ENCODE assay signal across 18 cellular contexts in the genomic region with DNA sequence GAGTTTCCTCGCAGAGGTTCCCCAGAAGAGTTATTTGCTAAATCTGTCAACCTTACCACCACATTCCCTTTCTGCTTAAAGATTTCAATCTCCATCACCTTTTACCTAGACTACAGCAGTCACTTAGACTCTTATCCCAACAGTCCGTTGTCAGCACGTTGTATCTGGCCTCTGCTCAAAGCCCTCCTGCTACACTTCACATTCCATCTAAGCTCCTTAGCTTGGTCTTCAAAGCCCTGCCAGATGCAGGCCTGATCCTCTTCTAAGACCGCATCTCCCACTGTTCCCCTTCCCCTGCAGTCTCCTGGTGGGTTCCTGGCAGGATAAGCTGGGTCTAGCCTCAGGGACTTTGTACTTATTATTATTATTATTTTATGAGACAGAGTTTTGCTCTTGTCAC.
"Had no signal": no experiment of that assay in that cellular context is flagged by ENCODE, and none has a peak within 500 bp of the region (broad histone marks: within the 10 kb centered on the region; RNA-seq: fewer than 3 reads in every experiment).

No MANE protein-coding gene starts in this region.

- DNase-seq: effector memory CD4-positive, alpha-beta T cell; esophagus squamous epithelium; foreskin fibroblast; glutamatergic neuron; islet precursor cell; left ventricle myocardium inferior; mesenchymal stem cell; naive B cell; sigmoid colon; stimulated activated CD4-positive, alpha-beta T cell treated with anti-CD3 and anti-CD28 coated beads, Interleukin-2, amount 100 ng/mL, for 24 hours; stimulated activated naive CD4-positive, alpha-beta T cell; stomach; substantia nigra had no signal

- H3K27me3 ChIP-seq: esophagus squamous epithelium had no signal

- ATAC-seq: gastroesophageal sphincter had no signal

- H3K9me3 ChIP-seq: esophagus squamous epithelium, gastroesophageal sphincter, left ventricle myocardium inferior, sigmoid colon, stomach, thoracic aorta had no signal

- H3K4me3 ChIP-seq: esophagus squamous epithelium, gastroesophageal sphincter, left ventricle myocardium inferior, lung, sigmoid colon, skin epidermis, stomach, thoracic aorta had no signal

- H3K36me3 ChIP-seq: esophagus squamous epithelium, gastroesophageal sphincter, left ventricle myocardium inferior, sigmoid colon, stomach, thoracic aorta had no signal

- FAIRE-seq: urothelium cell line had no signal

- H3K27ac ChIP-seq: esophagus squamous epithelium, gastroesophageal sphincter, left ventricle myocardium inferior, sigmoid colon, skin epidermis, stomach, thoracic aorta had no signal
